In genomic region chr12:6551496-6552139, GRCh38 we compare ENCODE assay signal across 11 cellular contexts. TPM values are rescaled to one million over a fixed set of nuclear protein-coding genes. Genes with fewer than 3 reads are reported as not detected.
DNase-seq lines count a peak whose midpoint lies in the region; FAIRE-seq and TF ChIP-seq lines count a peak whose summit lies in the region.
"Had no signal": no experiment of that assay in that cellular context is flagged by ENCODE, and none has a peak within 500 bp of the region (broad histone marks: within the 10 kb centered on the region; RNA-seq: fewer than 3 reads in every experiment).

No MANE protein-coding gene starts in this region.

- POLR2A ChIA-PET in endothelial cell of umbilical vein (lab: Charles Lee) = interaction anchor here (1.0 to 1.8 kb wide), 2 partner anchors 17 kb away, joined by 4 to 10 read pairs; partner anchors contain the start of gene GAPDH
- POLR2A ChIA-PET in CD4-positive, alpha-beta memory T cell (lab: Charles Lee; ENCODE audit: partially characterized antibody) = interaction anchor here (1.9 to 6.3 kb wide), 2 partner anchors 14 to 81 kb away, joined by 7 to 66 read pairs; partner anchors contain the start of gene VAMP1

- no peak overlapping the region for H3K27ac Mint-ChIP-seq in nephron progenitor cell
- peak overlapping the region in 3 of 7 donors; percentile 11 to 83 (median 51) for H3K27ac Mint-ChIP-seq in CD4-positive, alpha-beta memory T cell

- H3K36me3 ChIP-seq in ACC112 (ENCODE audit: insufficient read depth, low read length) (peaks cover 1% of the 10 kb centered on the region; the same call in 1 of the 2 replicates), MG63 (peaks cover 62% of the 10 kb centered on the region), endothelial cell of umbilical vein (ENCODE audit: control insufficient read depth in 2 of 2, extremely low read depth in 1 of 2, insufficient read depth in 2 of 2, low read length in 2 of 2) (peaks cover 0 to 10% of the 10 kb centered on the region in 2 experiments)
- peaks cover 44% of the 10 kb centered on the region for H3K36me3 ChIP-seq in CD4-positive, alpha-beta memory T cell (ENCODE audit: insufficient read depth, low read length)

- H4K20me1 ChIP-seq in endothelial cell of umbilical vein (replicated peaks; ENCODE audit: control insufficient read depth, extremely low read depth, insufficient read depth, low read length) = no peaks in the 10 kb centered on the region

- no peaks in the 10 kb centered on the region for H3K9me1 ChIP-seq in endothelial cell of umbilical vein (replicated peaks; ENCODE audit: control insufficient read depth, extremely low read depth, insufficient read depth, low read length)

- peaks cover 52% of the 10 kb centered on the region for H3K4me1 Mint-ChIP-seq in nephron progenitor cell
- H3K4me1 Mint-ChIP-seq in CD4-positive, alpha-beta memory T cell = peaks cover 27 to 53% (median 42%) of the 10 kb centered on the region in 4 donors

- no peak overlapping the region for H3K9ac ChIP-seq in endothelial cell of umbilical vein (replicated peaks; ENCODE audit: extremely low read depth, insufficient read depth, low read length)
- H3K9ac ChIP-seq: KMS-11 had no signal

- dilution Hi-C loops in endothelial cell of umbilical vein (cut with MboI; ENCODE audit: extremely low pct_ligation_motif_present, low sequenced_read_pairs) = no loop called here

- peaks cover 30% of the 10 kb centered on the region for H3K36me3 Mint-ChIP-seq in nephron progenitor cell (ENCODE audit: low read depth)
- peaks cover 16 to 61% of the 10 kb centered on the region in 2 donors for H3K36me3 Mint-ChIP-seq in CD4-positive, alpha-beta memory T cell

- no peak for FAIRE-seq in endothelial cell of umbilical vein (lab: Jason Lieb, UNC)
- FAIRE-seq: colon had no signal

- H3K9me3 Mint-ChIP-seq in nephron progenitor cell = no peaks in the 10 kb centered on the region
- H3K9me3 Mint-ChIP-seq in CD4-positive, alpha-beta memory T cell = no peaks in the 10 kb centered on the region
- H3K9me3 Mint-ChIP-seq: T-cell had no signal

- H3K27me3 Mint-ChIP-seq in nephron progenitor cell (ENCODE audit: low read depth, poor library complexity) = no peaks in the 10 kb centered on the region
- H3K27me3 Mint-ChIP-seq in CD4-positive, alpha-beta memory T cell = no peaks in the 10 kb centered on the region
- H3K27me3 Mint-ChIP-seq: T-cell had no signal

- peaks cover 55% of the 10 kb centered on the region for H3K79me2 ChIP-seq in ACC112 (ENCODE audit: control insufficient read depth, insufficient read depth, low read length, unreplicated experiment)
- peaks cover 51% of the 10 kb centered on the region for H3K79me2 ChIP-seq in endothelial cell of umbilical vein (ENCODE audit: control insufficient read depth, insufficient read depth, low read length)

- H2AFZ ChIP-seq in ACC112 (ENCODE audit: low read length, unreplicated experiment) (no peak overlapping the region), endothelial cell of umbilical vein (ENCODE audit: low read depth, low read length) (no peak overlapping the region)

- H3K4me3 ChIP-seq in ACC112 (ENCODE audit: low read depth, low read length) (peak overlapping the region; percentile 65), MG63 (peak overlapping the region; percentile 7; the same call in 1 of the 2 replicates), endothelial cell of umbilical vein (replicated peaks in 1 of 3; ENCODE audit: insufficient read depth in 1 of 3, low read depth in 1 of 3, low read length in 3 of 3) (no peak overlapping the region)
- no peak overlapping the region for H3K4me3 ChIP-seq in CD4-positive, alpha-beta memory T cell (ENCODE audit: low read length in 2 of 2)

- H3K9me3 ChIP-seq in MG63 (no peaks in the 10 kb centered on the region), endothelial cell of umbilical vein (replicated peaks; ENCODE audit: control insufficient read depth, insufficient read depth, low read length) (no peaks in the 10 kb centered on the region)
- no peaks in the 10 kb centered on the region for H3K9me3 ChIP-seq in CD4-positive, alpha-beta memory T cell (ENCODE audit: control insufficient read depth in 1 of 2, low read length in 2 of 2)

- H3K4me1 ChIP-seq in ACC112 (ENCODE audit: control insufficient read depth, insufficient read depth, low read length, unreplicated experiment) = peaks cover 67% of the 10 kb centered on the region
- H3K4me1 ChIP-seq in endothelial cell of umbilical vein (ENCODE audit: control insufficient read depth, extremely low read depth, insufficient read depth, low read length) = peaks cover 65% of the 10 kb centered on the region
- H3K4me1 ChIP-seq in CD4-positive, alpha-beta memory T cell (ENCODE audit: insufficient read depth, low read length) = peaks cover 40% of the 10 kb centered on the region

- TF ChIP-seq POLR2A in endothelial cell of umbilical vein (IDR thresholded peaks at IDR 0.05; ENCODE audit: low read depth, low read length) = no peak

- no peak overlapping the region for H3K4me2 ChIP-seq in endothelial cell of umbilical vein (ENCODE audit: insufficient read depth, low read length)
- H3K4me2 ChIP-seq: KMS-11 had no signal

- CTCF ChIA-PET in endothelial cell of umbilical vein (lab: Charles Lee) = interaction anchor here (1.0 to 10.3 kb wide), 8 partner anchors 11 to 146 kb away, joined by 3 to 145 read pairs (median 6); partner anchors contain the start of gene GAPDH
- CTCF ChIA-PET in CD4-positive, alpha-beta memory T cell (lab: Charles Lee; ENCODE audit: partially characterized antibody) = interaction anchor here (1.2 to 7.0 kb wide), 7 partner anchors 12 to 228 kb away, joined by 3 to 88 read pairs (median 9); partner anchors contain the start of genes GAPDH and NOP2

- no TSS peak for BruUV-seq in endothelial cell of umbilical vein (replicated peaks; lab: Mats Ljungman, UMichigan)

- H3K27ac ChIP-seq in ACC112 (ENCODE audit: low read depth, low read length) = peak overlapping the region; percentile 96
- H3K27ac ChIP-seq in endothelial cell of umbilical vein (ENCODE audit: insufficient read depth, low read depth, low read length) = peak overlapping the region; percentile 2
- H3K27ac ChIP-seq in CD4-positive, alpha-beta memory T cell (ENCODE audit: low read depth, low read length) = no peak overlapping the region
- H3K27ac ChIP-seq: KMS-11 had no signal

- intact Hi-C loops in endothelial cell of umbilical vein (cut with micrococcal nuclease) = loop anchor here (5.0 kb wide), 1 partner anchor 146 kb away; no protein-coding TSS in a partner anchor
- intact Hi-C loops in CD4-positive, alpha-beta memory T cell (cut with micrococcal nuclease) = no loop called here

- H3K4me3 Mint-ChIP-seq in nephron progenitor cell = no peak overlapping the region
- peak overlapping the region in 1 of 8 donors; percentile 29 for H3K4me3 Mint-ChIP-seq in CD4-positive, alpha-beta memory T cell

- peak; percentile 80 for DNase-seq in MG63
- no peak for DNase-seq in endothelial cell of umbilical vein (ENCODE audit: low read depth, low spot score)
- DNase-seq in myocyte (ENCODE audit: low read depth) = peak; percentile 85
- no peak for DNase-seq in nephron progenitor cell
- no peak for DNase-seq in activated CD8-positive, alpha-beta memory T cell treated with anti-CD3 and anti-CD28 coated beads, Interleukin-2, amount 50 U/mL, for 48 hours
- DNase-seq in CD4-positive, alpha-beta memory T cell = no peak
- DNase-seq in NCI-H1048 (lab: John Stamatoyannopoulos, UW) = no peak
- DNase-seq: T-cell had no signal

- no peaks in the 10 kb centered on the region for H3K27me3 ChIP-seq in ACC112 (ENCODE audit: insufficient read depth, low read length)
- H3K27me3 ChIP-seq in MG63 = no peaks in the 10 kb centered on the region
- H3K27me3 ChIP-seq in endothelial cell of umbilical vein (ENCODE audit: control insufficient read depth in 2 of 2, insufficient read depth in 2 of 2, low read length in 2 of 2) = no peaks in the 10 kb centered on the region
- no peaks in the 10 kb centered on the region for H3K27me3 ChIP-seq in CD4-positive, alpha-beta memory T cell (ENCODE audit: insufficient read depth, low read length)

- no peak for TF ChIP-seq CTCF in endothelial cell of umbilical vein (IDR thresholded peaks at IDR 0.05; ENCODE audit: extremely low read depth in 1 of 2, insufficient read depth in 1 of 2, low read depth in 1 of 2, low read length in 2 of 2)
- no peak for TF ChIP-seq CTCF in nephron progenitor cell (IDR thresholded peaks at IDR 0.05)

RNA-seq across cellular contexts. Expression of gene IFFO1, which starts 4.2 kb away (rescaled TPM):
- total RNA-seq in MG63 (2014; rRNA removed; shearing (Covaris generic); ENCODE audit: low replicate concordance) = 6.1 and 13.2 TPM in 2 replicates
- total RNA-seq in endothelial cell of umbilical vein (26.4 and 27.7 TPM in 2 replicates), myocyte (221 and 252 TPM in 2 replicates)
- polyA plus RNA-seq in endothelial cell of umbilical vein = 41.0 and 41.2 TPM in 2 replicates
- 15.9 and 21.0 TPM in 2 replicates for polyA plus RNA-seq in endothelial cell of umbilical vein (2011; cell fraction: cytosol; rRNA removed)
- 156 and 161 TPM in 2 replicates for polyA plus RNA-seq in endothelial cell of umbilical vein (2011; cell fraction: nucleus; rRNA removed)
- polyA plus RNA-seq in endothelial cell of umbilical vein (2012) = 18.3 and 26.1 TPM in 2 replicates
- polyA minus RNA-seq in endothelial cell of umbilical vein = 19.2 and 20.3 TPM in 2 replicates
- polyA minus RNA-seq in endothelial cell of umbilical vein (2011; cell fraction: cytosol; rRNA and poly(A)+ RNA removed) = not detected
- polyA minus RNA-seq in endothelial cell of umbilical vein (2011; cell fraction: nucleus; rRNA and poly(A)+ RNA removed) = 12.7 and 20.1 TPM in 2 replicates
- 84.5 TPM for polyA plus RNA-seq in myocyte (2012)
- 10 to 100 TPM; 58.7 to 60.4 TPM for total RNA-seq in CD4-positive, alpha-beta memory T cell
- 10 to 100 TPM in 1 of 2 donors, 1 to 10 TPM in 1; 3.7 to 12.5 TPM for polyA plus RNA-seq in CD4-positive, alpha-beta memory T cell

RNA-seq across cellular contexts. Expression of gene NOP2, which starts 16.5 kb away (rescaled TPM):
- 64.5 and 90.4 TPM in 2 replicates for total RNA-seq in MG63 (2014; rRNA removed; shearing (Covaris generic); ENCODE audit: low replicate concordance)
- total RNA-seq in endothelial cell of umbilical vein = 58.5 and 63.6 TPM in 2 replicates
- 17.8 and 26.3 TPM in 2 replicates for polyA plus RNA-seq in endothelial cell of umbilical vein
- 28.3 and 30.1 TPM in 2 replicates for polyA plus RNA-seq in endothelial cell of umbilical vein (2011; cell fraction: cytosol; rRNA removed)
- polyA plus RNA-seq in endothelial cell of umbilical vein (2011; cell fraction: nucleus; rRNA removed) = 160 and 198 TPM in 2 replicates
- 44.4 and 58.0 TPM in 2 replicates for polyA plus RNA-seq in endothelial cell of umbilical vein (2012)
- polyA minus RNA-seq in endothelial cell of umbilical vein = 29.2 and 29.4 TPM in 2 replicates
- polyA minus RNA-seq in endothelial cell of umbilical vein (2011; cell fraction: cytosol; rRNA and poly(A)+ RNA removed) = 26.3 TPM
- polyA minus RNA-seq in endothelial cell of umbilical vein (2011; cell fraction: nucleus; rRNA and poly(A)+ RNA removed) = 33.6 and 35.6 TPM in 2 replicates
- total RNA-seq in myocyte = 53.3 and 81.3 TPM in 2 replicates
- polyA plus RNA-seq in myocyte (2012) = 33.9 TPM
- 10 to 100 TPM; 87.6 to 87.7 TPM for total RNA-seq in CD4-positive, alpha-beta memory T cell
- polyA plus RNA-seq in CD4-positive, alpha-beta memory T cell = 10 to 100 TPM; 15.5 to 43.2 TPM

RNA-seq across cellular contexts. Expression of gene GAPDH, which starts 17.3 kb away (rescaled TPM):
- 4,502 and 8,561 TPM in 2 replicates for total RNA-seq in MG63 (2014; rRNA removed; shearing (Covaris generic); ENCODE audit: low replicate concordance)
- total RNA-seq in endothelial cell of umbilical vein (4,245 and 4,648 TPM in 2 replicates), myocyte (5,449 and 7,261 TPM in 2 replicates)
- 8,748 and 10,370 TPM in 2 replicates for polyA plus RNA-seq in endothelial cell of umbilical vein
- polyA plus RNA-seq in endothelial cell of umbilical vein (2011; cell fraction: cytosol; rRNA removed) = 9,573 and 9,900 TPM in 2 replicates
- polyA plus RNA-seq in endothelial cell of umbilical vein (2011; cell fraction: nucleus; rRNA removed) = 2,700 and 3,179 TPM in 2 replicates
- 5,034 and 5,687 TPM in 2 replicates for polyA plus RNA-seq in endothelial cell of umbilical vein (2012)
- 7,250 and 7,739 TPM in 2 replicates for polyA minus RNA-seq in endothelial cell of umbilical vein
- 5,221 TPM for polyA minus RNA-seq in endothelial cell of umbilical vein (2011; cell fraction: cytosol; rRNA and poly(A)+ RNA removed)
- 818 and 923 TPM in 2 replicates for polyA minus RNA-seq in endothelial cell of umbilical vein (2011; cell fraction: nucleus; rRNA and poly(A)+ RNA removed)
- 8,217 TPM for polyA plus RNA-seq in myocyte (2012)
- total RNA-seq in CD4-positive, alpha-beta memory T cell = 100 to 1,000 TPM; 474 to 495 TPM
- 1,000 to 10,000 TPM; 1,831 to 2,185 TPM for polyA plus RNA-seq in CD4-positive, alpha-beta memory T cell

RNA-seq across cellular contexts. Expression of gene CHD4, which starts 55.6 kb away (rescaled TPM):
- total RNA-seq in MG63 (2014; rRNA removed; shearing (Covaris generic); ENCODE audit: low replicate concordance) = 155 and 166 TPM in 2 replicates
- 192 and 216 TPM in 2 replicates for total RNA-seq in endothelial cell of umbilical vein
- polyA plus RNA-seq in endothelial cell of umbilical vein = 119 and 127 TPM in 2 replicates
- 130 and 131 TPM in 2 replicates for polyA plus RNA-seq in endothelial cell of umbilical vein (2011; cell fraction: cytosol; rRNA removed)
- 178 and 198 TPM in 2 replicates for polyA plus RNA-seq in endothelial cell of umbilical vein (2011; cell fraction: nucleus; rRNA removed)
- polyA plus RNA-seq in endothelial cell of umbilical vein (2012) = 108 and 117 TPM in 2 replicates
- 187 and 211 TPM in 2 replicates for polyA minus RNA-seq in endothelial cell of umbilical vein
- 97.7 TPM for polyA minus RNA-seq in endothelial cell of umbilical vein (2011; cell fraction: cytosol; rRNA and poly(A)+ RNA removed)
- 83.7 and 90.8 TPM in 2 replicates for polyA minus RNA-seq in endothelial cell of umbilical vein (2011; cell fraction: nucleus; rRNA and poly(A)+ RNA removed)
- total RNA-seq in myocyte = 368 and 425 TPM in 2 replicates
- 156 TPM for polyA plus RNA-seq in myocyte (2012)
- 100 to 1,000 TPM; 246 to 255 TPM for total RNA-seq in CD4-positive, alpha-beta memory T cell
- 10 to 100 TPM; 13.3 to 64.6 TPM for polyA plus RNA-seq in CD4-positive, alpha-beta memory T cell

RNA-seq across cellular contexts. Expression of gene NCAPD2, which starts 57.7 kb away (rescaled TPM):
- 60.2 and 95.9 TPM in 2 replicates for total RNA-seq in MG63 (2014; rRNA removed; shearing (Covaris generic); ENCODE audit: low replicate concordance)
- 77.3 and 90.1 TPM in 2 replicates for total RNA-seq in endothelial cell of umbilical vein
- 33.6 and 41.8 TPM in 2 replicates for polyA plus RNA-seq in endothelial cell of umbilical vein
- 51.2 and 57.2 TPM in 2 replicates for polyA plus RNA-seq in endothelial cell of umbilical vein (2011; cell fraction: cytosol; rRNA removed)
- 57.7 and 61.4 TPM in 2 replicates for polyA plus RNA-seq in endothelial cell of umbilical vein (2011; cell fraction: nucleus; rRNA removed)
- 32.3 and 64.2 TPM in 2 replicates for polyA plus RNA-seq in endothelial cell of umbilical vein (2012)
- polyA minus RNA-seq in endothelial cell of umbilical vein = 96.4 and 101 TPM in 2 replicates
- 117 TPM for polyA minus RNA-seq in endothelial cell of umbilical vein (2011; cell fraction: cytosol; rRNA and poly(A)+ RNA removed)
- polyA minus RNA-seq in endothelial cell of umbilical vein (2011; cell fraction: nucleus; rRNA and poly(A)+ RNA removed) = 40.0 and 76.8 TPM in 2 replicates
- total RNA-seq in myocyte = 15.5 and 40.4 TPM in 2 replicates
- 17.4 TPM for polyA plus RNA-seq in myocyte (2012)
- 10 to 100 TPM; 38.1 to 39.8 TPM for total RNA-seq in CD4-positive, alpha-beta memory T cell
- 10 to 100 TPM; 15.7 to 29.0 TPM for polyA plus RNA-seq in CD4-positive, alpha-beta memory T cell

Comparison
In these comparisons a context has a peak if more than half of its experiments do, and no peak if none do; other contexts are left out.
1. H3K4me3 ChIP-seq: peak in ACC112 (single experiment) and MG63 (single experiment); none in endothelial cell of umbilical vein (0 of 3) and CD4-positive, alpha-beta memory T cell (0 of 2).
2. DNase-seq: peak in MG63 (single experiment) and myocyte (single experiment); none in endothelial cell of umbilical vein (single experiment), nephron progenitor cell (single experiment), activated CD8-positive, alpha-beta memory T cell treated with anti-CD3 and anti-CD28 coated beads, Interleukin-2, amount 50 U/mL, for 48 hours (single experiment), CD4-positive, alpha-beta memory T cell (0 of 5) and NCI-H1048 (single experiment).